Comparison of ENCODE assay signal across 31 cellular contexts in the genomic region with DNA sequence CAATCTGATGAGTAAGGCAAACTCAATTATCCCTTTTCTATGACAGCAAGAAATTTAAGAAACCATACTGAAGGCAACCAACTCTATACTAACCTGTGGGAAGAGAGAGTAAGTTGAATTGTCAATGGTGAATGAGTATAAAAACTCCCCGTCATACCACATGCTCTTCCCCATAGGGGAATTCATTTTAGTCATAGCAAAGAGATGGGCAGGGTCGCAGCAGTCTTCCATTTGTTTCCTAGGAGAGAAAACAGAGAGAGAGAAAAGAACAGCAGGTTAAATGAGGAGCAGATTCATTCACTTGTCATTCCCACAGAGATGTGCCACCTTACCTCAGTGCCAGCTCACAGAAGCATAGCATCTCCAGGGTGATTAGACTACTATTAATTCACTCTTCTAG. TPM values are rescaled to one million over a fixed set of nuclear protein-coding genes. Genes with fewer than 3 reads are reported as not detected.
A peak's percentile ranks its signal among the peaks of the same experiment; 100 is the strongest.
DNase-seq lines count a peak whose midpoint lies in the region; ATAC-seq and TF ChIP-seq lines count a peak whose summit lies in the region.
"Had no signal": no experiment of that assay in that cellular context is flagged by ENCODE, and none has a peak within 500 bp of the region (broad histone marks: within the 10 kb centered on the region; RNA-seq: fewer than 3 reads in every experiment).

No MANE protein-coding gene starts in this region.

- TF ChIP-seq POLR2A in breast epithelium (IDR thresholded peaks at IDR 0.05): no peak

- intact Hi-C loops in MCF 10A (cut with micrococcal nuclease) (no loop called here), breast epithelium (cut with DNase I; ENCODE audit: low total_unique reads) (no loop called here)

- H3K36me3 ChIP-seq in breast epithelium: no peaks in the 10 kb centered on the region
- H3K36me3 ChIP-seq in endodermal cell (ENCODE audit: control insufficient read depth, insufficient read depth, low read length): peaks cover 10% of the 10 kb centered on the region
- H3K36me3 ChIP-seq: cardiac muscle cell, heart left ventricle, ovary, suprapubic skin, upper lobe of right lung had no signal

- H3K27me3 ChIP-seq in breast epithelium (no peaks in the 10 kb centered on the region), endodermal cell (ENCODE audit: control insufficient read depth, insufficient read depth, low read length, poor library complexity, severe bottlenecking) (no peaks in the 10 kb centered on the region)
- H3K27me3 ChIP-seq: cardiac muscle cell, foreskin keratinocyte, heart left ventricle, ovary, suprapubic skin, upper lobe of right lung had no signal

- H3K9me3 Mint-ChIP-seq in MCF 10A (ENCODE audit: unreplicated experiment) (no peaks in the 10 kb centered on the region), endodermal cell (no peaks in the 10 kb centered on the region), nephron progenitor cell (no peaks in the 10 kb centered on the region)
- H3K9me3 Mint-ChIP-seq in activated CD8-positive, alpha-beta memory T cell treated with anti-CD3 and anti-CD28 coated beads, Interleukin-2, amount 10 ng/mL, durations not matched to agents 7 days and 5 days (ENCODE audit: low read depth): no peaks in the 10 kb centered on the region
- H3K9me3 Mint-ChIP-seq: activated CD8-positive, alpha-beta T cell treated with anti-CD3 and anti-CD28 coated beads for 36 hours; activated naive CD4-positive, alpha-beta T cell treated with anti-CD3 and anti-CD28 coated beads, Interleukin-2, amount 50 U/mL, for 72 hours; CD4-positive, alpha-beta memory T cell; naive thymus-derived CD8-positive, alpha-beta T cell had no signal

- H3K4me1 Mint-ChIP-seq in MCF 10A (ENCODE audit: insufficient read depth, unreplicated experiment) (peaks cover 32% of the 10 kb centered on the region), endodermal cell (peaks cover 23% of the 10 kb centered on the region), nephron progenitor cell (peaks cover 23% of the 10 kb centered on the region)
- H3K4me1 Mint-ChIP-seq in activated CD8-positive, alpha-beta memory T cell treated with anti-CD3 and anti-CD28 coated beads, Interleukin-2, amount 10 ng/mL, durations not matched to agents 7 days and 5 days: peaks cover 23% of the 10 kb centered on the region
- H3K4me1 Mint-ChIP-seq: B cell had no signal

- no peak for ATAC-seq in HG03439 (IDR thresholded peaks at IDR 0.05; ENCODE audit: unreplicated experiment)
- no peak for ATAC-seq in activated CD8-positive, alpha-beta memory T cell treated with anti-CD3 and anti-CD28 coated beads, Interleukin-2, amount 10 ng/mL, durations not matched to agents 7 days and 5 days
- ATAC-seq: esophagus mucosa, upper lobe of right lung had no signal

- H3K9ac ChIP-seq in endodermal cell (ENCODE audit: extremely low read depth, low read length, poor library complexity, severe bottlenecking): no peak overlapping the region
- H3K9ac ChIP-seq: KMS-11 had no signal

- CTCF ChIA-PET in MCF 10A (lab: Yijun Ruan, JAX): no interaction called here
- CTCF ChIA-PET in activated CD8-positive, alpha-beta memory T cell treated with anti-CD3 and anti-CD28 coated beads, Interleukin-2, amount 10 ng/mL, durations not matched to agents 7 days and 5 days (lab: Charles Lee): interaction anchor here (1.3 kb wide), 1 partner anchor 48 kb away, joined by 5 read pairs; no protein-coding TSS in a partner anchor

- BruUV-seq in MCF 10A (replicated peaks; lab: Mats Ljungman, UMichigan): no TSS peak

- H3K4me3 Mint-ChIP-seq in MCF 10A (ENCODE audit: unreplicated experiment): no peak overlapping the region
- H3K4me3 Mint-ChIP-seq in endodermal cell: no peak overlapping the region
- no peak overlapping the region for H3K4me3 Mint-ChIP-seq in nephron progenitor cell
- no peak overlapping the region for H3K4me3 Mint-ChIP-seq in activated CD8-positive, alpha-beta memory T cell treated with anti-CD3 and anti-CD28 coated beads, Interleukin-2, amount 10 ng/mL, durations not matched to agents 7 days and 5 days
- H3K4me3 Mint-ChIP-seq: activated CD8-positive, alpha-beta T cell treated with anti-CD3 and anti-CD28 coated beads for 36 hours; B cell; naive thymus-derived CD8-positive, alpha-beta T cell had no signal

- H3K27ac Mint-ChIP-seq in MCF 10A (ENCODE audit: low read depth, unreplicated experiment): peak overlapping the region; percentile 15
- H3K27ac Mint-ChIP-seq in endodermal cell: no peak overlapping the region
- peak overlapping the region; percentile 91 for H3K27ac Mint-ChIP-seq in nephron progenitor cell
- no peak overlapping the region for H3K27ac Mint-ChIP-seq in activated CD8-positive, alpha-beta memory T cell treated with anti-CD3 and anti-CD28 coated beads, Interleukin-2, amount 10 ng/mL, durations not matched to agents 7 days and 5 days
- H3K27ac Mint-ChIP-seq: activated naive CD4-positive, alpha-beta T cell treated with anti-CD3 and anti-CD28 coated beads, Interleukin-2, amount 50 U/mL, for 72 hours; B cell; naive thymus-derived CD8-positive, alpha-beta T cell had no signal

- POLR2A ChIA-PET in MCF 10A (lab: Yijun Ruan, JAX): interaction anchor here (0.6 to 1.0 kb wide), 4 partner anchors 14 to 186 kb away, joined by 3 read pairs; no protein-coding TSS in a partner anchor

- peaks cover 9 to 13% of the 10 kb centered on the region in 2 donors for H3K4me1 ChIP-seq in breast epithelium
- peaks cover 8% of the 10 kb centered on the region for H3K4me1 ChIP-seq in endodermal cell (ENCODE audit: control insufficient read depth, insufficient read depth, low read length)

- no peak overlapping the region for H3K4me3 ChIP-seq in breast epithelium
- no peak overlapping the region for H3K4me3 ChIP-seq in endodermal cell (ENCODE audit: low read length)
- H3K4me3 ChIP-seq: cardiac muscle cell, heart left ventricle, ovary, PC-9, skin epidermis, suprapubic skin, upper lobe of right lung had no signal

- 86% methylated on average over 2 of the region's 2 CpGs; no CpG with 5 or more reads in 1 of the 2 experiments for WGBS in endodermal cell (ENCODE audit: insufficient coverage in 1 of 2, insufficient read length in 1 of 2), 2 experiments

- TF ChIP-seq CTCF in MCF 10A (IDR thresholded peaks at IDR 0.05; ENCODE audit: unreplicated experiment) (no peak), breast epithelium (IDR thresholded peaks at IDR 0.05) (no peak), endodermal cell (conservative IDR thresholded peaks at IDR 0.05) (no peak), nephron progenitor cell (IDR thresholded peaks at IDR 0.05) (no peak)

- H3K9me3 ChIP-seq in breast epithelium (no peaks in the 10 kb centered on the region), endodermal cell (ENCODE audit: control insufficient read depth, low read length) (no peaks in the 10 kb centered on the region)
- H3K9me3 ChIP-seq: heart left ventricle, ovary, suprapubic skin, upper lobe of right lung had no signal

- H3K27me3 Mint-ChIP-seq in MCF 10A (ENCODE audit: insufficient read depth, unreplicated experiment) (no peaks in the 10 kb centered on the region), endodermal cell (ENCODE audit: insufficient read depth) (peaks cover 3% of the 10 kb centered on the region), nephron progenitor cell (ENCODE audit: low read depth, poor library complexity) (no peaks in the 10 kb centered on the region)
- no peaks in the 10 kb centered on the region for H3K27me3 Mint-ChIP-seq in activated CD8-positive, alpha-beta memory T cell treated with anti-CD3 and anti-CD28 coated beads, Interleukin-2, amount 10 ng/mL, durations not matched to agents 7 days and 5 days
- H3K27me3 Mint-ChIP-seq: CD4-positive, alpha-beta memory T cell had no signal

- DNase-seq in MCF 10A (ENCODE audit: unreplicated experiment) (no peak), breast epithelium (ENCODE audit: low spot score in 2 of 2) (no peak), endodermal cell (no peak), nephron progenitor cell (no peak), SHP77 (lab: John Stamatoyannopoulos, UW) (no peak), DMS53 treated with DMSO at 0.1 percent for 48 hours (lab: John Stamatoyannopoulos, UW; ENCODE audit: unreplicated experiment) (no peak)
- no peak for DNase-seq in activated CD8-positive, alpha-beta memory T cell treated with anti-CD3 and anti-CD28 coated beads, Interleukin-2, amount 10 ng/mL, durations not matched to agents 7 days and 5 days
- DNase-seq: amygdala; CD4-positive, alpha-beta memory T cell; dermis blood vessel endothelial cell; heart left ventricle; left ventricle myocardium superior; midbrain; naive thymus-derived CD8-positive, alpha-beta T cell; NCI-H1436; NCI-H2081; ovary; PC-9; Right ventricle myocardium superior; stimulated activated naive CD4-positive, alpha-beta T cell; upper lobe of right lung had no signal

- H3K36me3 Mint-ChIP-seq in MCF 10A (ENCODE audit: insufficient read depth, unreplicated experiment): peaks cover 10% of the 10 kb centered on the region
- no peaks in the 10 kb centered on the region for H3K36me3 Mint-ChIP-seq in endodermal cell (ENCODE audit: low read depth)
- H3K36me3 Mint-ChIP-seq in nephron progenitor cell (ENCODE audit: low read depth): no peaks in the 10 kb centered on the region
- no peaks in the 10 kb centered on the region for H3K36me3 Mint-ChIP-seq in activated CD8-positive, alpha-beta memory T cell treated with anti-CD3 and anti-CD28 coated beads, Interleukin-2, amount 10 ng/mL, durations not matched to agents 7 days and 5 days
- H3K36me3 Mint-ChIP-seq: activated naive CD4-positive, alpha-beta T cell treated with anti-CD3 and anti-CD28 coated beads, Interleukin-2, amount 50 U/mL, for 72 hours; naive thymus-derived CD8-positive, alpha-beta T cell had no signal

- no peak overlapping the region for H3K27ac ChIP-seq in breast epithelium
- H3K27ac ChIP-seq in endodermal cell (ENCODE audit: low read depth, low read length): peak overlapping the region; percentile 27
- H3K27ac ChIP-seq: cardiac muscle cell, foreskin keratinocyte, KMS-11, ovary, PC-9, suprapubic skin, upper lobe of right lung had no signal

RNA-seq across cellular contexts. Expression of gene ST8SIA1, which starts 47.5 kb away (rescaled TPM):
- total RNA-seq in MCF 10A (2022) (3.8 and 4.7 TPM in 2 replicates), breast epithelium (10 to 100 TPM in 2 of 3 donors, 1 to 10 TPM in 1; 2.6 to 11.1 (median 10.4) TPM), endodermal cell (10 to 100 TPM; 11.2 to 13.3 TPM)
- polyA plus RNA-seq in endodermal cell (2013, experiment 1 of 2): 36.6 TPM
- 37.3 TPM for polyA plus RNA-seq in endodermal cell (2013, experiment 2 of 2)
- 1 to 10 TPM; 2.7 to 4.6 TPM for total RNA-seq in activated CD8-positive, alpha-beta memory T cell treated with anti-CD3 and anti-CD28 coated beads, Interleukin-2, amount 10 ng/mL, durations not matched to agents 7 days and 5 days

Comparison
In these comparisons a context has a peak if more than half of its experiments do, and no peak if none do; other contexts are left out.
1. H3K27ac Mint-ChIP-seq: peak in MCF 10A (single experiment) and nephron progenitor cell (single experiment); none in endodermal cell (single experiment) and activated CD8-positive, alpha-beta memory T cell treated with anti-CD3 and anti-CD28 coated beads, Interleukin-2, amount 10 ng/mL, durations not matched to agents 7 days and 5 days (single experiment).